In genomic region chr18:63969965-63970802, GRCh38 we compare ENCODE assay signal across 8 cellular contexts. TPM values are rescaled to one million over a fixed set of nuclear protein-coding genes. Genes with fewer than 3 reads are reported as not detected.
A peak's percentile ranks its signal among the peaks of the same experiment; 100 is the strongest.
DNase-seq lines count a peak whose midpoint lies in the region; ATAC-seq and TF ChIP-seq lines count a peak whose summit lies in the region.

Gene SERPINB8 (plus strand): TSS chr18:63970081. CDS start chr18:63978309, 8,228 bp downstream.

- H3K27me3 ChIP-seq in GM06990 (replicated peaks; ENCODE audit: control insufficient read depth, insufficient read depth, low read length) (no peaks in the 10 kb centered on the region), upper lobe of left lung (no peaks in the 10 kb centered on the region)

- TF ChIP-seq POLR2A in upper lobe of left lung (IDR thresholded peaks at IDR 0.05), result peak; percentile 37 to 97 (median 95)

- ATAC-seq in HG02588 (IDR thresholded peaks at IDR 0.05; ENCODE audit: unreplicated experiment) (peak; percentile 91), left cardiac atrium (peak; percentile 97 to 98), upper lobe of left lung (ENCODE audit: low FRiP score in 2 of 2) (peak; percentile 98)

- H3K27ac ChIP-seq in upper lobe of left lung, result peak within 1 kb of the TSS; percentile 95 to 99 (median 98)

- H3K4me3 ChIP-seq in GM06990 (replicated peaks; ENCODE audit: low read depth, low read length), result peak within 1 kb of the TSS; percentile 82
- H3K4me3 ChIP-seq in upper lobe of left lung, result peak within 1 kb of the TSS; percentile 64 to 69 (median 69)

- TF ChIP-seq CTCF in GM06990 (IDR thresholded peaks at IDR 0.05; ENCODE audit: insufficient read depth, low read length, poor library complexity, severe bottlenecking) (no peak), upper lobe of left lung (IDR thresholded peaks at IDR 0.05) (peak in 2 of 6 experiments; percentile 14 to 22)

- H3K36me3 ChIP-seq in GM06990 (ENCODE audit: control insufficient read depth, insufficient read depth, low read length) (peaks cover 5% of the 10 kb centered on the region), upper lobe of left lung (no peaks in the 10 kb centered on the region)

- TF ChIP-seq EP300 in upper lobe of left lung (IDR thresholded peaks at IDR 0.05), result peak in 1 of 4 donors; percentile 40

- WGBS in upper lobe of left lung, 2 donors, result 1% methylated on average over 43 to 46 of the region's 62 CpGs

- no peaks in the 10 kb centered on the region for H3K9me3 ChIP-seq in upper lobe of left lung

- intact Hi-C loops in left cardiac atrium (cut with DNase I), result no loop called here
- intact Hi-C loops in posterior vena cava (cut with DNase I), result no loop called here

- DNase-seq in GM06990 (ENCODE audit: extremely low read depth, insufficient read length) (peak; percentile 87), NCI-H1092 treated with DMSO at 0.1 percent for 48 hours (lab: John Stamatoyannopoulos, UW) (peak; percentile 97), SW480 (ENCODE audit: low spot score) (peak; percentile 90), amniotic epithelial cell (ENCODE audit: low read depth) (peak; percentile 93), left cardiac atrium (peak; percentile 94), posterior vena cava (ENCODE audit: low spot score) (peak; percentile 98), upper lobe of left lung (peak; percentile 96 to 97)

- peaks cover 13 to 21% (median 15%) of the 10 kb centered on the region in 4 donors for H3K4me1 ChIP-seq in upper lobe of left lung

RNA-seq across cellular contexts. Expression of gene SERPINB8, which starts in this region (rescaled TPM):
- 10 to 100 TPM in 1 of 2 donors, 1 to 10 TPM in 1; 3.5 to 10.8 TPM for total RNA-seq in left cardiac atrium
- total RNA-seq in posterior vena cava, result 10 to 100 TPM; 19.6 to 31.1 TPM
- 10 to 100 TPM in 5 of 6 donors, 1 to 10 TPM in 1; 8.4 to 33.7 (median 22.4) TPM for total RNA-seq in upper lobe of left lung

Comparison
In these comparisons a context has a peak if more than half of its experiments do, and no peak if none do; other contexts are left out.
1. Peak in every context shown above with its lines: DNase-seq, ATAC-seq, H3K4me3 ChIP-seq and H3K27ac ChIP-seq.